1 cellular context compared by ENCODE assay signal in the genomic region with DNA sequence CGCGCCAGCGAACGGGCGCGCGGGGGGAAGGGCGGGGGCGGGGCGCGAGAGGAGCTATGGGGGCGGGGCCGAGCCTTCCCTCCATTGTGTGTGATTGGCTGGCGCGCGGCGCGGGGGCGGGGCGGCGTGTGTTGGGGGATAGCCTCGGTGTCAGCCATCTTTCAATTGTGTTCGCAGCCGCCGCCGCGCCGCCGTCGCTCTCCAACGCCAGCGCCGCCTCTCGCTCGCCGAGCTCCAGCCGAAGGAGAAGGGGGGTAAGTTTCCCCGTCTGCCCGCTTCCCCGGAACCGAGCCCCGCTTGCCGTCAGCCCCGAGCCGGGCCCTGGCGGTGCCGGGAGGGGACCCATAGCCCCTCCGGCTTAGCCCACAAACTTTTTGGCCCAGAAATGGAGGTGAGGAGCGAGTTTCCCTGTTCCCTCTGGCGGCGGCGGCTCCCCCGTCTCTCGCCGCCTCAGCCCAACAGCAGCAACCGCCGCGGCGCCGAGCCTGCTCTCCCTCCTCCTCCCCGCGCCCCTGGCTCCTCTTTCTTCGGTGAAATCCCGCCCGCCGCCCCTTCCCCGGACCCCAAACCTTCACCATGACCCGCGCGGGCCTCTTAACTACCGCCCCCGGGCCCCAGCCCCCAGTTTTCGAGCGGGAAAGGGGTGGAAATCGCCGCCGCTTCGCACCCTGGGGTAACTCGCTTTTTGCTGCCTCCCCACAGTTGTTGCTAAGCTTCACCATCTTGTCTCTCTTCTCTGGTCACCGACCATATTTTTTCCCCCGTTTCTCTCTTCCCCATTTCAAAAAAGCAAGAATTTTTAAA.
TF ChIP-seq lines count a peak whose summit lies in the region.

A gene (plus strand): TSS at position 159 of the 804 bp plus-strand sequence. CDS start 1,636 bp downstream, outside the sequence.

TF ChIP-seq in K562, 482 proteins besides CTCF, POLR2A, EP300 and RAD21 (continued from another document and continues in another):
- TF ChIP-seq, protein P1, sequence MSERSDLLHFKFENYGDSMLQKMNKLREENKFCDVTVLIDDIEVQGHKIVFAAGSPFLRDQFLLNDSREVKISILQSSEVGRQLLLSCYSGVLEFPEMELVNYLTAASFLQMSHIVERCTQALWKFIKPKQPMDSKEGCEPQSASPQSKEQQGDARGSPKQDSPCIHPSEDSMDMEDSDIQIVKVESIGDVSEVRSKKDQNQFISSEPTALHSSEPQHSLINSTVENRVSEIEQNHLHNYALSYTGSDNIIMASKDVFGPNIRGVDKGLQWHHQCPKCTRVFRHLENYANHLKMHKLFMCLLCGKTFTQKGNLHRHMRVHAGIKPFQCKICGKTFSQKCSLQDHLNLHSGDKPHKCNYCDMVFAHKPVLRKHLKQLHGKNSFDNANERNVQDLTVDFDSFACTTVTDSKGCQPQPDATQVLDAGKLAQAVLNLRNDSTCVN (CRISPR knock-in tag; IDR thresholded peaks at IDR 0.05), result no peak
- TF ChIP-seq POLR2G (IDR thresholded peaks at IDR 0.05; ENCODE audit: low read depth, low read length), result peak; percentile 94
- TF ChIP-seq CAMTA2 (CRISPR knock-in tag; conservative IDR thresholded peaks at IDR 0.05), result no peak
- peak; percentile 84 for TF ChIP-seq ZBTB17 (CRISPR knock-in tag; IDR thresholded peaks at IDR 0.05)
- TF ChIP-seq, protein P2, sequence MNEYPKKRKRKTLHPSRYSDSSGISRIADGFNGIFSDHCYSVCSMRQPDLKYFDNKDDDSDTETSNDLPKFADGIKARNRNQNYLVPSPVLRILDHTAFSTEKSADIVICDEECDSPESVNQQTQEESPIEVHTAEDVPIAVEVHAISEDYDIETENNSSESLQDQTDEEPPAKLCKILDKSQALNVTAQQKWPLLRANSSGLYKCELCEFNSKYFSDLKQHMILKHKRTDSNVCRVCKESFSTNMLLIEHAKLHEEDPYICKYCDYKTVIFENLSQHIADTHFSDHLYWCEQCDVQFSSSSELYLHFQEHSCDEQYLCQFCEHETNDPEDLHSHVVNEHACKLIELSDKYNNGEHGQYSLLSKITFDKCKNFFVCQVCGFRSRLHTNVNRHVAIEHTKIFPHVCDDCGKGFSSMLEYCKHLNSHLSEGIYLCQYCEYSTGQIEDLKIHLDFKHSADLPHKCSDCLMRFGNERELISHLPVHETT (CRISPR knock-in tag; conservative IDR thresholded peaks at IDR 0.05 in 1 of 2, IDR thresholded peaks at IDR 0.05 in 1 of 2), result peak in 1 of 2 experiments; percentile 82; a peak in 1 of 4 replicates
- no peak for TF ChIP-seq ZFP30 (CRISPR knock-in tag; IDR thresholded peaks at IDR 0.05; ENCODE audit: borderline replicate concordance)
- no peak for TF ChIP-seq SIRT6 (IDR thresholded peaks at IDR 0.05; ENCODE audit: low read depth, low read length)
- TF ChIP-seq ATF7 (IDR thresholded peaks at IDR 0.05), result peak; percentile 73; the same call in 1 of the 2 replicates
- TF ChIP-seq ZNF561 (CRISPR knock-in tag; conservative IDR thresholded peaks at IDR 0.05), result no peak
- TF ChIP-seq FUS (optimal IDR thresholded peaks at IDR 0.05; ENCODE audit: low read depth, low read length), result no peak
- TF ChIP-seq SNIP1 (IDR thresholded peaks at IDR 0.05; ENCODE audit: low read depth), result no peak
- peak; percentile 73; the same call in 1 of the 2 replicates for TF ChIP-seq EGR1 (conservative IDR thresholded peaks at IDR 0.05)
- TF ChIP-seq ZNF695 (CRISPR knock-in tag; IDR thresholded peaks at IDR 0.05), result no peak
- no peak for TF ChIP-seq ZNF174 (CRISPR knock-in tag; IDR thresholded peaks at IDR 0.05)
- TF ChIP-seq LARP7 (IDR thresholded peaks at IDR 0.05), result peak; percentile 42; the same call in 1 of the 2 replicates
- peak; percentile 92 for TF ChIP-seq TAF1 (IDR thresholded peaks at IDR 0.05; ENCODE audit: control insufficient read depth, extremely low read depth, insufficient read depth, low read length, severe bottlenecking)
- TF ChIP-seq, protein P3, sequence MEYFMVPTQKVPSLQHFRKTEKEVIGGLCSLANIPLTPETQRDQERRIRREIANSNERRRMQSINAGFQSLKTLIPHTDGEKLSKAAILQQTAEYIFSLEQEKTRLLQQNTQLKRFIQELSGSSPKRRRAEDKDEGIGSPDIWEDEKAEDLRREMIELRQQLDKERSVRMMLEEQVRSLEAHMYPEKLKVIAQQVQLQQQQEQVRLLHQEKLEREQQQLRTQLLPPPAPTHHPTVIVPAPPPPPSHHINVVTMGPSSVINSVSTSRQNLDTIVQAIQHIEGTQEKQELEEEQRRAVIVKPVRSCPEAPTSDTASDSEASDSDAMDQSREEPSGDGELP (CRISPR knock-in tag; IDR thresholded peaks at IDR 0.05; ENCODE audit: borderline replicate concordance), result peak; percentile 75
- TF ChIP-seq, protein P4, sequence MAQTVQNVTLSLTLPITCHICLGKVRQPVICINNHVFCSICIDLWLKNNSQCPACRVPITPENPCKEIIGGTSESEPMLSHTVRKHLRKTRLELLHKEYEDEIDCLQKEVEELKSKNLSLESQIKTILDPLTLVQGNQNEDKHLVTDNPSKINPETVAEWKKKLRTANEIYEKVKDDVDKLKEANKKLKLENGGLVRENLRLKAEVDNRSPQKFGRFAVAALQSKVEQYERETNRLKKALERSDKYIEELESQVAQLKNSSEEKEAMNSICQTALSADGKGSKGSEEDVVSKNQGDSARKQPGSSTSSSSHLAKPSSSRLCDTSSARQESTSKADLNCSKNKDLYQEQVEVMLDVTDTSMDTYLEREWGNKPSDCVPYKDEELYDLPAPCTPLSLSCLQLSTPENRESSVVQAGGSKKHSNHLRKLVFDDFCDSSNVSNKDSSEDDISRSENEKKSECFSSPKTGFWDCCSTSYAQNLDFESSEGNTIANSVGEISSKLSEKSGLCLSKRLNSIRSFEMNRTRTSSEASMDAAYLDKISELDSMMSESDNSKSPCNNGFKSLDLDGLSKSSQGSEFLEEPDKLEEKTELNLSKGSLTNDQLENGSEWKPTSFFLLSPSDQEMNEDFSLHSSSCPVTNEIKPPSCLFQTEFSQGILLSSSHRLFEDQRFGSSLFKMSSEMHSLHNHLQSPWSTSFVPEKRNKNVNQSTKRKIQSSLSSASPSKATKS (CRISPR knock-in tag; IDR thresholded peaks at IDR 0.05), result no peak
- peak; percentile 73 for TF ChIP-seq BCOR (IDR thresholded peaks at IDR 0.05)
- TF ChIP-seq MIER1 (IDR thresholded peaks at IDR 0.05; ENCODE audit: low read depth), result no peak
- TF ChIP-seq CC2D1A (IDR thresholded peaks at IDR 0.05), result 0 out of 2 replicates have a peak, but pooled peaks have one; percentile 19
- TF ChIP-seq, protein P5, sequence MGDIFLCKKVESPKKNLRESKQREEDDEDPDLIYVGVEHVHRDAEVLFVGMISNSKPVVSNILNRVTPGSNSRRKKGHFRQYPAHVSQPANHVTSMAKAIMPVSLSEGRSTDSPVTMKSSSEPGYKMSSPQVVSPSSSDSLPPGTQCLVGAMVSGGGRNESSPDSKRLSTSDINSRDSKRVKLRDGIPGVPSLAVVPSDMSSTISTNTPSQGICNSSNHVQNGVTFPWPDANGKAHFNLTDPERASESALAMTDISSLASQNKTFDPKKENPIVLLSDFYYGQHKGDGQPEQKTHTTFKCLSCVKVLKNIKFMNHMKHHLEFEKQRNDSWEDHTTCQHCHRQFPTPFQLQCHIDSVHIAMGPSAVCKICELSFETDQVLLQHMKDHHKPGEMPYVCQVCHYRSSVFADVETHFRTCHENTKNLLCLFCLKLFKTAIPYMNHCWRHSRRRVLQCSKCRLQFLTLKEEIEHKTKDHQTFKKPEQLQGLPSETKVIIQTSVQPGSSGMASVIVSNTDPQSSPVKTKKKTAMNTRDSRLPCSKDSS (IDR thresholded peaks at IDR 0.05; ENCODE audit: low read depth, partially characterized antibody), result no peak
- no peak for TF ChIP-seq TFAM (CRISPR knock-in tag; conservative IDR thresholded peaks at IDR 0.05)
- TF ChIP-seq, protein P6, sequence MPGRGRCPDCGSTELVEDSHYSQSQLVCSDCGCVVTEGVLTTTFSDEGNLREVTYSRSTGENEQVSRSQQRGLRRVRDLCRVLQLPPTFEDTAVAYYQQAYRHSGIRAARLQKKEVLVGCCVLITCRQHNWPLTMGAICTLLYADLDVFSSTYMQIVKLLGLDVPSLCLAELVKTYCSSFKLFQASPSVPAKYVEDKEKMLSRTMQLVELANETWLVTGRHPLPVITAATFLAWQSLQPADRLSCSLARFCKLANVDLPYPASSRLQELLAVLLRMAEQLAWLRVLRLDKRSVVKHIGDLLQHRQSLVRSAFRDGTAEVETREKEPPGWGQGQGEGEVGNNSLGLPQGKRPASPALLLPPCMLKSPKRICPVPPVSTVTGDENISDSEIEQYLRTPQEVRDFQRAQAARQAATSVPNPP (IDR thresholded peaks at IDR 0.05; ENCODE audit: borderline replicate concordance, insufficient read depth, insufficient read length), result no peak
- no peak for TF ChIP-seq TARDBP (IDR thresholded peaks at IDR 0.05)
- TF ChIP-seq ZNF354B (CRISPR knock-in tag; IDR thresholded peaks at IDR 0.05), result no peak
- peak; percentile 41 to 84; a peak in 3 of 4 replicates for TF ChIP-seq NONO (IDR thresholded peaks at IDR 0.05; ENCODE audit: low read depth in 2 of 2, low read length in 1 of 2)
- TF ChIP-seq KHSRP (IDR thresholded peaks at IDR 0.05), result no peak
- TF ChIP-seq, protein P7, sequence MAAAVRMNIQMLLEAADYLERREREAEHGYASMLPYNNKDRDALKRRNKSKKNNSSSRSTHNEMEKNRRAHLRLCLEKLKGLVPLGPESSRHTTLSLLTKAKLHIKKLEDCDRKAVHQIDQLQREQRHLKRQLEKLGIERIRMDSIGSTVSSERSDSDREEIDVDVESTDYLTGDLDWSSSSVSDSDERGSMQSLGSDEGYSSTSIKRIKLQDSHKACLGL (CRISPR knock-in tag; IDR thresholded peaks at IDR 0.05; ENCODE audit: borderline replicate concordance, poor library complexity, severe bottlenecking), result no peak
- TF ChIP-seq RFX1 (IDR thresholded peaks at IDR 0.05), result no peak
- peak; percentile 53; the same call in 1 of the 2 replicates for TF ChIP-seq ZKSCAN3 (CRISPR knock-in tag; IDR thresholded peaks at IDR 0.05)
- no peak for TF ChIP-seq RCOR1 (IDR thresholded peaks at IDR 0.05; ENCODE audit: borderline replicate concordance in 1 of 2, low read depth in 2 of 2, low read length in 2 of 2)
- no peak for TF ChIP-seq HDGF (IDR thresholded peaks at IDR 0.05)
- TF ChIP-seq HMGN3 (IDR thresholded peaks at IDR 0.05; ENCODE audit: borderline replicate concordance, extremely low read depth, insufficient read length, low read depth, low read length), result peak; percentile 86
- no peak for TF ChIP-seq TCFL5 (CRISPR knock-in tag; conservative IDR thresholded peaks at IDR 0.05)
- TF ChIP-seq MYC (IDR thresholded peaks at IDR 0.05; ENCODE audit: low read depth, low read length), result peak; percentile 1
- peak; percentile 45; the same call in 1 of the 2 replicates for TF ChIP-seq MYC (CRISPR knock-in tag; IDR thresholded peaks at IDR 0.05; ENCODE audit: borderline replicate concordance, low read depth)
- TF ChIP-seq NCOA2 (IDR thresholded peaks at IDR 0.05; ENCODE audit: partially characterized antibody in 2 of 2), result no peak
- TF ChIP-seq, protein P8, sequence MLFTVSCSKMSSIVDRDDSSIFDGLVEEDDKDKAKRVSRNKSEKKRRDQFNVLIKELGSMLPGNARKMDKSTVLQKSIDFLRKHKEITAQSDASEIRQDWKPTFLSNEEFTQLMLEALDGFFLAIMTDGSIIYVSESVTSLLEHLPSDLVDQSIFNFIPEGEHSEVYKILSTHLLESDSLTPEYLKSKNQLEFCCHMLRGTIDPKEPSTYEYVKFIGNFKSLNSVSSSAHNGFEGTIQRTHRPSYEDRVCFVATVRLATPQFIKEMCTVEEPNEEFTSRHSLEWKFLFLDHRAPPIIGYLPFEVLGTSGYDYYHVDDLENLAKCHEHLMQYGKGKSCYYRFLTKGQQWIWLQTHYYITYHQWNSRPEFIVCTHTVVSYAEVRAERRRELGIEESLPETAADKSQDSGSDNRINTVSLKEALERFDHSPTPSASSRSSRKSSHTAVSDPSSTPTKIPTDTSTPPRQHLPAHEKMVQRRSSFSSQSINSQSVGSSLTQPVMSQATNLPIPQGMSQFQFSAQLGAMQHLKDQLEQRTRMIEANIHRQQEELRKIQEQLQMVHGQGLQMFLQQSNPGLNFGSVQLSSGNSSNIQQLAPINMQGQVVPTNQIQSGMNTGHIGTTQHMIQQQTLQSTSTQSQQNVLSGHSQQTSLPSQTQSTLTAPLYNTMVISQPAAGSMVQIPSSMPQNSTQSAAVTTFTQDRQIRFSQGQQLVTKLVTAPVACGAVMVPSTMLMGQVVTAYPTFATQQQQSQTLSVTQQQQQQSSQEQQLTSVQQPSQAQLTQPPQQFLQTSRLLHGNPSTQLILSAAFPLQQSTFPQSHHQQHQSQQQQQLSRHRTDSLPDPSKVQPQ (CRISPR knock-in tag; IDR thresholded peaks at IDR 0.05; ENCODE audit: borderline replicate concordance), result no peak; the same call in 1 of the 2 replicates
- 0 out of 2 replicates have a peak, but pooled peaks have one; percentile 25 for TF ChIP-seq SRSF1 (IDR thresholded peaks at IDR 0.05; ENCODE audit: low read depth, low read length)
- TF ChIP-seq ZNF699 (CRISPR knock-in tag; IDR thresholded peaks at IDR 0.05; ENCODE audit: insufficient replicate concordance), result no peak
- TF ChIP-seq, protein P9, sequence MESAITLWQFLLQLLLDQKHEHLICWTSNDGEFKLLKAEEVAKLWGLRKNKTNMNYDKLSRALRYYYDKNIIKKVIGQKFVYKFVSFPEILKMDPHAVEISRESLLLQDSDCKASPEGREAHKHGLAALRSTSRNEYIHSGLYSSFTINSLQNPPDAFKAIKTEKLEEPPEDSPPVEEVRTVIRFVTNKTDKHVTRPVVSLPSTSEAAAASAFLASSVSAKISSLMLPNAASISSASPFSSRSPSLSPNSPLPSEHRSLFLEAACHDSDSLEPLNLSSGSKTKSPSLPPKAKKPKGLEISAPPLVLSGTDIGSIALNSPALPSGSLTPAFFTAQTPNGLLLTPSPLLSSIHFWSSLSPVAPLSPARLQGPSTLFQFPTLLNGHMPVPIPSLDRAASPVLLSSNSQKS (CRISPR knock-in tag; IDR thresholded peaks at IDR 0.05), result no peak; the same call in 1 of the 2 replicates
- no peak for TF ChIP-seq PHB2 (IDR thresholded peaks at IDR 0.05; ENCODE audit: low read depth)
- TF ChIP-seq ZNF12 (CRISPR knock-in tag; IDR thresholded peaks at IDR 0.05), result no peak
- no peak for TF ChIP-seq MYBL2 (IDR thresholded peaks at IDR 0.05; ENCODE audit: low read depth)
- TF ChIP-seq MYBL2 (CRISPR knock-in tag; IDR thresholded peaks at IDR 0.05; ENCODE audit: borderline replicate concordance), result no peak
- no peak for TF ChIP-seq KLF13 (tag; IDR thresholded peaks at IDR 0.05; ENCODE audit: borderline replicate concordance, low read depth)
- no peak for TF ChIP-seq ARID2 (IDR thresholded peaks at IDR 0.05)
- no peak for TF ChIP-seq NR2C2 (CRISPR knock-in tag; IDR thresholded peaks at IDR 0.05)
- TF ChIP-seq NR2C2 (tag; IDR thresholded peaks at IDR 0.05), result no peak
- no peak for TF ChIP-seq XRCC4 (IDR thresholded peaks at IDR 0.05; ENCODE audit: extremely low read depth, insufficient read depth, insufficient read length)
- TF ChIP-seq HOXB6 (CRISPR knock-in tag; IDR thresholded peaks at IDR 0.05; ENCODE audit: borderline replicate concordance), result no peak
- TF ChIP-seq ETV5 (CRISPR knock-in tag; IDR thresholded peaks at IDR 0.05; ENCODE audit: low read depth), result no peak; the same call in 1 of the 2 replicates
- TF ChIP-seq ZSCAN32 (CRISPR knock-in tag; IDR thresholded peaks at IDR 0.05), result 0 out of 2 replicates have a peak, but pooled peaks have one; percentile 9
- TF ChIP-seq NCOR1 (IDR thresholded peaks at IDR 0.05), result no peak
- TF ChIP-seq CBX2 (IDR thresholded peaks at IDR 0.05; ENCODE audit: insufficient read depth, low read length, poor library complexity, severe bottlenecking), result no peak
